In the genomic region with DNA sequence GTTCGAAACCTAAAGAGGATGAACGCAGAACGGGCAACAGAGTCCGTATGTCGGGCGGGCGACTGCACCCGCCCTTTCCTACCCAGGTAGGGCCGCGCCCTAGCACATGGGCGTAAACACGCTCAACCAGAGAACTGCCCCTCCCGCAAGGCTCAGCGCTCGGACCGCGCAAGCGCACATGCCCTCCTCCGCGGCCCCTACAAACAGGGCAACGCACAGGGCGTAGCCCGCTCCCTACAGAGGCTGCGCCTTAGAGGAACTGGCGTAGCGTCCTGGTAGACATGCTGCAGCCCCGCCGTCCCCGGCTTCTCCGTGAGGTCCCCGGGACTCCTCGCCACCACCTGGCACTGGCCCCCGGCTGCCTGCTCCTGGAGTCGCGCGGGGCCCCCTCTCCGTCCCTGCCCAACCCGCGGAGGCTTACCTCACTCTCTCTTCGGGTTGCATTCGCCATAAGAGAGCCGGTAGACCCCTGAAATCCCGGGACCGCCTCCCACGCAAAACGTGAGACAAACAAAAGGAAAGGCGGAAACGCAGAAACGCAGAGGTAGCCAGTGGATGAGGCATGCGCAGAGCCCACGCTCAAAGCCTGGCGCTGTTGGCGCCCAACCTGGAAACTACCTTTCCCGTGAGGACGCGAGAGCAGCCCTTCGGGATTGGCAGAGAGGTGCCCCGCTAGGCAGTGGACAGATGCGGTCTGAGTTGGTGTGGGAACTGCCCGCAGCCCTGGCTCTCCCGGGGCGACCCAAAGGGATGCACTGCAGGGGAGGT, we compare ENCODE assay signal across 8 cellular contexts. TPM values are rescaled to one million over a fixed set of nuclear protein-coding genes. Genes with fewer than 3 reads are reported as not detected.
DNase-seq lines count a peak whose midpoint lies in the region; ATAC-seq and TF ChIP-seq lines count a peak whose summit lies in the region.

TSS of gene ZNF33B (minus strand) at position 518 of the 768 bp plus-strand sequence. CDS start 1,642 bp downstream, outside the sequence.

- TF ChIP-seq CTCF in colonic mucosa (IDR thresholded peaks at IDR 0.05), result no peak

- ATAC-seq in GM19328 (IDR thresholded peaks at IDR 0.05; ENCODE audit: unreplicated experiment), result peak; percentile 94
- ATAC-seq in HG03469 (IDR thresholded peaks at IDR 0.05; ENCODE audit: unreplicated experiment), result peak; percentile 95
- ATAC-seq in left colon, result peak; percentile 89

- peak within 1 kb of the TSS; percentile 82 to 96 (median 92) for H3K9ac ChIP-seq in BLaER1 treated with 17β-estradiol and CSF1 and Interleukin-3, amounts not matched to agents 10 nM and 100 nM
- H3K9ac ChIP-seq in colonic mucosa (ENCODE audit: low read depth in 2 of 2, low read length in 2 of 2), result peak within 1 kb of the TSS; percentile 82 to 94

- peak within 1 kb of the TSS; percentile 76 to 90 (median 85) for H3K4me2 ChIP-seq in BLaER1 treated with 17β-estradiol and CSF1 and Interleukin-3, amounts not matched to agents 10 nM and 100 nM

- no peaks in the 10 kb centered on the region for H3K27me3 ChIP-seq in BLaER1 treated with 17β-estradiol and CSF1 and Interleukin-3, amounts not matched to agents 10 nM and 100 nM
- H3K27me3 ChIP-seq in colonic mucosa, result no peaks in the 10 kb centered on the region

- H3K4me1 ChIP-seq in BLaER1 treated with 17β-estradiol and CSF1 and Interleukin-3, amounts not matched to agents 10 nM and 100 nM, result peaks cover 11 to 34% (median 23%) of the 10 kb centered on the region in 10 experiments
- H3K4me1 ChIP-seq in colonic mucosa, result no peaks in the 10 kb centered on the region

- peak within 1 kb of the TSS; percentile 73 to 97 (median 94) for H3K27ac ChIP-seq in BLaER1 treated with 17β-estradiol and CSF1 and Interleukin-3, amounts not matched to agents 10 nM and 100 nM
- peak within 1 kb of the TSS; percentile 97 for H3K27ac ChIP-seq in colonic mucosa

- peak within 1 kb of the TSS; percentile 69 to 89 (median 81) for H3K4me3 ChIP-seq in BLaER1 treated with 17β-estradiol and CSF1 and Interleukin-3, amounts not matched to agents 10 nM and 100 nM
- H3K4me3 ChIP-seq in colonic mucosa, result peak within 1 kb of the TSS; percentile 72

- H3K9me3 ChIP-seq in BLaER1 treated with 17β-estradiol and CSF1 and Interleukin-3, amounts not matched to agents 10 nM and 100 nM (replicated peaks in 1 of 11), result no peaks in the 10 kb centered on the region
- no peaks in the 10 kb centered on the region for H3K9me3 ChIP-seq in colonic mucosa

- no peaks in the 10 kb centered on the region for H4K20me1 ChIP-seq in BLaER1 treated with 17β-estradiol and CSF1 and Interleukin-3, amounts not matched to agents 10 nM and 100 nM

- peaks cover 0 to 33% (median 13%) of the 10 kb centered on the region in 11 experiments; a peak in 17 of 22 replicates for H3K36me3 ChIP-seq in BLaER1 treated with 17β-estradiol and CSF1 and Interleukin-3, amounts not matched to agents 10 nM and 100 nM
- H3K36me3 ChIP-seq in colonic mucosa, result no peaks in the 10 kb centered on the region

- intact Hi-C loops in colonic mucosa (cut with DNase I) (no loop called here), left colon (cut with DNase I, micrococcal nuclease) (no loop called here)

- DNase-seq in NCI-H526 (lab: John Stamatoyannopoulos, UW), result peak; percentile 87 to 95
- peak; percentile 92 to 93 for DNase-seq in activated CD4-positive, alpha-beta T cell treated with anti-CD3 and anti-CD28 coated beads for 4 hours
- DNase-seq in colonic mucosa, result peak; percentile 97
- peak; percentile 96 to 98 for DNase-seq in left colon
- DNase-seq in stimulated activated CD4-positive, alpha-beta T cell treated with anti-CD3 and anti-CD28 coated beads, Interleukin-1b, Interleukin-23, amount 100 ng/mL, for 4 hours (ENCODE audit: low read depth in 2 of 2), result peak; percentile 90

RNA-seq across cellular contexts. Expression of gene ZNF33B, which starts in this region (rescaled TPM):
- total RNA-seq in colonic mucosa (10 to 100 TPM; 19.5 to 25.1 TPM), left colon (10 to 100 TPM; 26.0 to 31.0 TPM)

Comparison
In these comparisons a context has a peak if more than half of its experiments do, and no peak if none do; other contexts are left out.
1. Peak in every context shown above with its lines: DNase-seq, ATAC-seq, H3K4me3 ChIP-seq and H3K27ac ChIP-seq.